31 cellular contexts compared by ENCODE assay signal in genomic region chr7:50477640-50478039, GRCh38. TPM values are rescaled to one million over a fixed set of nuclear protein-coding genes. Genes with fewer than 3 reads are reported as not detected.
DNase-seq lines count a peak whose midpoint lies in the region; ATAC-seq, FAIRE-seq and TF ChIP-seq lines count a peak whose summit lies in the region.
"Had no signal": no experiment of that assay in that cellular context is flagged by ENCODE, and none has a peak within 500 bp of the region (broad histone marks: within the 10 kb centered on the region; RNA-seq: fewer than 3 reads in every experiment).

No MANE protein-coding gene starts in this region.

- no peaks in the 10 kb centered on the region for H3K4me1 Mint-ChIP-seq in naive thymus-derived CD4-positive, alpha-beta T cell
- H3K4me1 Mint-ChIP-seq: memory B cell, T-cell had no signal

- no peak for FAIRE-seq in HepG2 (lab: Jason Lieb, UNC)

- H3K9me3 Mint-ChIP-seq in naive thymus-derived CD4-positive, alpha-beta T cell: no peaks in the 10 kb centered on the region
- H3K9me3 Mint-ChIP-seq: activated naive CD8-positive, alpha-beta T cell treated with anti-CD3 and anti-CD28 coated beads for 36 hours; effector memory CD8-positive, alpha-beta T cell; memory B cell; stimulated activated naive B cell treated with anti-CD40 and anti-IgM and Interleukin-4, amounts not matched to agents 10 μg/mL and 1 μg/mL and 100 μg/mL, for 72 hours; T-cell had no signal

- POLR2A ChIA-PET in HepG2 (lab: Yijun Ruan, JAX): no interaction called here
- POLR2A ChIA-PET in naive thymus-derived CD4-positive, alpha-beta T cell (lab: Charles Lee): no interaction called here

- 87% methylated on average over 6 of the region's 6 CpGs for WGBS in HepG2 (ENCODE audit: low lambda C conversion rate)
- 83% methylated on average over 6 of the region's 6 CpGs for WGBS in right lobe of liver (ENCODE audit: insufficient coverage, low coverage, low lambda C conversion rate, missing lambda C conversion rate)

- ATAC-seq in HepG2: peak; percentile 86
- no peak for ATAC-seq in right lobe of liver
- no peak for ATAC-seq in HG02642 (IDR thresholded peaks at IDR 0.05; ENCODE audit: poor library complexity, unreplicated experiment)
- ATAC-seq in naive thymus-derived CD4-positive, alpha-beta T cell: no peak
- ATAC-seq: effector memory CD8-positive, alpha-beta T cell; left colon; Panc1; stimulated activated naive B cell treated with anti-CD40 and anti-IgM and Interleukin-4, amounts not matched to agents 10 μg/mL and 1 μg/mL and 100 μg/mL, for 72 hours; T-cell had no signal

- no peak for TF ChIP-seq CTCF in HepG2 (CRISPR knock-in tag; IDR thresholded peaks at IDR 0.05)
- no peak for TF ChIP-seq CTCF in right lobe of liver (IDR thresholded peaks at IDR 0.05)
- no peak for TF ChIP-seq CTCF in choroid plexus epithelial cell (conservative IDR thresholded peaks at IDR 0.05; ENCODE audit: low read depth, low read length)

- no peaks in the 10 kb centered on the region for H3K36me3 Mint-ChIP-seq in naive thymus-derived CD4-positive, alpha-beta T cell
- H3K36me3 Mint-ChIP-seq: activated naive CD8-positive, alpha-beta T cell treated with anti-CD3 and anti-CD28 coated beads for 36 hours; memory B cell; stimulated activated naive B cell treated with anti-CD40 and anti-IgM and Interleukin-4, amounts not matched to agents 10 μg/mL and 1 μg/mL and 100 μg/mL, for 72 hours; T-cell had no signal

- DNase-seq in HepG2 (ENCODE audit: low spot score) (peak; percentile 51), right lobe of liver (no peak), NCI-H2081 treated with DMSO at 0.1 percent for 48 hours (lab: John Stamatoyannopoulos, UW) (peak; percentile 29), choroid plexus epithelial cell (ENCODE audit: low read depth) (peak; percentile 11), islet precursor cell (no peak)
- no peak for DNase-seq in naive thymus-derived CD4-positive, alpha-beta T cell
- no peak for DNase-seq in activated naive CD4-positive, alpha-beta T cell (lab: John Stamatoyannopoulos, UW)
- DNase-seq: activated CD4-positive, alpha-beta T cell treated with anti-CD3 and anti-CD28 coated beads, Interleukin-2, amount 50 U/mL, for 48 hours; activated CD4-positive, CD25-positive, alpha-beta regulatory T cell; activated naive CD8-positive, alpha-beta T cell treated with anti-CD3 and anti-CD28 coated beads for 36 hours; C1 segment of cervical spinal cord; Calu3; effector memory CD8-positive, alpha-beta T cell; erythroblast; foreskin melanocyte; GM23248; left colon; MM.1S; NCI-H1694; SJCRH30; stimulated activated CD4-positive, alpha-beta T cell treated with anti-CD3 and anti-CD28 coated beads, Interleukin-15, amount 100 ng/mL, for 24 hours; stimulated activated naive B cell treated with anti-CD40 and anti-IgM and Interleukin-4, amounts not matched to agents 10 μg/mL and 1 μg/mL and 100 μg/mL, for 72 hours; T-cell had no signal

- H3K9me3 ChIP-seq in HepG2 (ENCODE audit: low read length) (no peaks in the 10 kb centered on the region), right lobe of liver (no peaks in the 10 kb centered on the region)
- no peaks in the 10 kb centered on the region for H3K9me3 ChIP-seq in naive thymus-derived CD4-positive, alpha-beta T cell (ENCODE audit: control insufficient read depth in 2 of 3, low read length in 3 of 3)
- H3K9me3 ChIP-seq: ascending aorta, SJCRH30, suprapubic skin had no signal

- H4K20me1 ChIP-seq in HepG2 (ENCODE audit: insufficient read depth, low read length): no peaks in the 10 kb centered on the region

- H3K27ac Mint-ChIP-seq in naive thymus-derived CD4-positive, alpha-beta T cell: no peak overlapping the region
- H3K27ac Mint-ChIP-seq: activated naive CD8-positive, alpha-beta T cell treated with anti-CD3 and anti-CD28 coated beads for 36 hours; effector memory CD8-positive, alpha-beta T cell; memory B cell; stimulated activated naive B cell treated with anti-CD40 and anti-IgM and Interleukin-4, amounts not matched to agents 10 μg/mL and 1 μg/mL and 100 μg/mL, for 72 hours; T-cell had no signal

- H3K27me3 ChIP-seq in HepG2 (ENCODE audit: control insufficient read depth in 1 of 2, insufficient read depth in 2 of 2, low read length in 2 of 2): no peaks in the 10 kb centered on the region
- no peaks in the 10 kb centered on the region for H3K27me3 ChIP-seq in right lobe of liver
- H3K27me3 ChIP-seq in naive thymus-derived CD4-positive, alpha-beta T cell (ENCODE audit: control insufficient read depth in 2 of 2, insufficient read depth in 2 of 2, low read length in 2 of 2): no peaks in the 10 kb centered on the region
- H3K27me3 ChIP-seq: ascending aorta, cardiac muscle cell, SJCRH30, suprapubic skin had no signal

- TF ChIP-seq RAD21 in HepG2 (CRISPR knock-in tag; IDR thresholded peaks at IDR 0.05): no peak

- BruUV-seq in HepG2 (replicated peaks; lab: Mats Ljungman, UMichigan): no TSS peak

- H3K4me3 Mint-ChIP-seq in naive thymus-derived CD4-positive, alpha-beta T cell: no peak overlapping the region
- H3K4me3 Mint-ChIP-seq: activated naive CD8-positive, alpha-beta T cell treated with anti-CD3 and anti-CD28 coated beads for 36 hours; effector memory CD8-positive, alpha-beta T cell; memory B cell; stimulated activated naive B cell treated with anti-CD40 and anti-IgM and Interleukin-4, amounts not matched to agents 10 μg/mL and 1 μg/mL and 100 μg/mL, for 72 hours; T-cell had no signal

- H3K27me3 Mint-ChIP-seq in naive thymus-derived CD4-positive, alpha-beta T cell: peaks cover 0 to 14% (median 0%) of the 10 kb centered on the region in 5 donors
- H3K27me3 Mint-ChIP-seq: activated naive CD8-positive, alpha-beta T cell treated with anti-CD3 and anti-CD28 coated beads for 36 hours had no signal

- intact Hi-C loops in HepG2 (cut with micrococcal nuclease; ENCODE audit: unreplicated experiment) (no loop called here), right lobe of liver (cut with DNase I) (no loop called here)
- intact Hi-C loops in naive thymus-derived CD4-positive, alpha-beta T cell (cut with micrococcal nuclease): no loop called here

- H3K9ac ChIP-seq in HepG2 (ENCODE audit: insufficient read depth, low read depth, low read length): no peak overlapping the region
- H3K9ac ChIP-seq: GM23248, KMS-11 had no signal

- in situ Hi-C loops in HepG2 (cut with HindIII; ENCODE audit: extremely low pct_ligation_motif_present, low pct_unique_long_range_greater_than_20kb): no loop called here

- CTCF ChIA-PET in HepG2 (lab: Yijun Ruan, JAX; ENCODE audit: low intra/inter-chr PET ratio, low total read pairs): no interaction called here
- CTCF ChIA-PET in naive thymus-derived CD4-positive, alpha-beta T cell (lab: Charles Lee): interaction anchor here (0.6 to 1.2 kb wide), 2 partner anchors 9 to 332 kb away, joined by 4 read pairs; no protein-coding TSS in a partner anchor

- TF ChIP-seq POLR2A in HepG2 (IDR thresholded peaks at IDR 0.05; ENCODE audit: insufficient read depth in 1 of 2, low read depth in 2 of 2, low read length in 2 of 2): no peak
- TF ChIP-seq POLR2A in right lobe of liver (IDR thresholded peaks at IDR 0.05): no peak

- H3K4me1 ChIP-seq in HepG2 (ENCODE audit: insufficient read depth, low read length) (peaks cover 9% of the 10 kb centered on the region; the same call in 1 of the 2 replicates), right lobe of liver (peaks cover 0 to 17% (median 5%) of the 10 kb centered on the region in 4 donors)
- no peaks in the 10 kb centered on the region for H3K4me1 ChIP-seq in naive thymus-derived CD4-positive, alpha-beta T cell (ENCODE audit: control insufficient read depth in 2 of 2, insufficient read depth in 2 of 2, low read length in 2 of 2)
- H3K4me1 ChIP-seq: ascending aorta, SJCRH30 had no signal

- H3K4me2 ChIP-seq in HepG2 (ENCODE audit: low read depth, low read length): no peak overlapping the region
- H3K4me2 ChIP-seq: KMS-11 had no signal

- H3K4me3 ChIP-seq in HepG2 (replicated peaks in 1 of 3; ENCODE audit: insufficient read depth in 1 of 3, low read depth in 2 of 3, low read length in 3 of 3): no peak overlapping the region
- no peak overlapping the region for H3K4me3 ChIP-seq in right lobe of liver
- H3K4me3 ChIP-seq in choroid plexus epithelial cell (ENCODE audit: low read depth, low read length): no peak overlapping the region
- H3K4me3 ChIP-seq in naive thymus-derived CD4-positive, alpha-beta T cell (ENCODE audit: low read length): no peak overlapping the region
- H3K4me3 ChIP-seq: ascending aorta, cardiac muscle cell, coronary artery, GM23248, SJCRH30, suprapubic skin had no signal

- peaks cover 7 to 9% of the 10 kb centered on the region in 2 experiments; a peak in 3 of 5 replicates for H3K36me3 ChIP-seq in HepG2 (replicated peaks in 1 of 2; ENCODE audit: control insufficient read depth in 1 of 2, insufficient read depth in 2 of 2, low read length in 2 of 2)
- H3K36me3 ChIP-seq in right lobe of liver: no peaks in the 10 kb centered on the region
- no peaks in the 10 kb centered on the region for H3K36me3 ChIP-seq in naive thymus-derived CD4-positive, alpha-beta T cell (ENCODE audit: control insufficient read depth in 2 of 3, insufficient read depth in 3 of 3, low read length in 3 of 3)
- H3K36me3 ChIP-seq: ascending aorta, cardiac muscle cell, SJCRH30, suprapubic skin had no signal

- no peaks in the 10 kb centered on the region for H3K79me2 ChIP-seq in HepG2 (ENCODE audit: insufficient read depth, low read length)

- H3K27ac ChIP-seq in HepG2 (ENCODE audit: extremely low read length, insufficient read depth, low read length) (no peak overlapping the region), right lobe of liver (no peak overlapping the region)
- no peak overlapping the region for H3K27ac ChIP-seq in naive thymus-derived CD4-positive, alpha-beta T cell (ENCODE audit: low read depth, low read length)
- H3K27ac ChIP-seq: ascending aorta, cardiac muscle cell, coronary artery, GM23248, KMS-11, SJCRH30, suprapubic skin had no signal

- TF ChIP-seq EP300 in HepG2 (IDR thresholded peaks at IDR 0.05; ENCODE audit: low read depth in 2 of 2, low read length in 2 of 2) (no peak), HepG2 (CRISPR knock-in tag; IDR thresholded peaks at IDR 0.05; ENCODE audit: borderline replicate concordance) (no peak)

- no peak overlapping the region for H2AFZ ChIP-seq in HepG2 (ENCODE audit: low read length)
- H2AFZ ChIP-seq: GM23248 had no signal

RNA-seq across cellular contexts. Expression of gene FIGNL1, which starts 27.5 kb away (rescaled TPM):
- 20.9 and 28.0 TPM in 2 replicates for total RNA-seq in HepG2 (2016; rRNA removed; fragmentation: Illumina TruSeq; extraction: Trizol)
- 2.0 and 2.4 TPM in 2 replicates for total RNA-seq in HepG2 (2016; cell fraction: cytosol; rRNA removed; fragmentation: Illumina TruSeq; extraction: Trizol; ENCODE audit: low read depth)
- 17.5 and 28.7 TPM in 2 replicates for total RNA-seq in HepG2 (2016; cell fraction: insoluble cytoplasmic fraction; rRNA removed; fragmentation: Illumina TruSeq; extraction: Trizol)
- total RNA-seq in HepG2 (2016; cell fraction: membrane; rRNA removed; fragmentation: Illumina TruSeq; extraction: Trizol): 5.7 and 6.4 TPM in 2 replicates
- total RNA-seq in HepG2 (2016; cell fraction: nucleus; rRNA removed; fragmentation: Illumina TruSeq; extraction: Trizol): 15.1 and 16.9 TPM in 2 replicates
- 4.0 and 6.3 TPM in 2 replicates for polyA plus RNA-seq in HepG2 (2011; rRNA removed)
- 1.3 and 1.5 TPM in 2 replicates for polyA plus RNA-seq in HepG2 (2011; cell fraction: cytosol; rRNA removed)
- polyA plus RNA-seq in HepG2 (2011; cell fraction: nucleus; rRNA removed): 2.8 and 3.7 TPM in 2 replicates
- polyA plus RNA-seq in HepG2 (2012): 3.2 and 5.2 TPM in 2 replicates
- polyA plus RNA-seq in HepG2 (2016; cell fraction: cytosol; fragmentation: Illumina TruSeq; extraction: Trizol; ENCODE audit: low read depth): 0.41 and 0.53 TPM in 2 replicates
- polyA plus RNA-seq in HepG2 (2016; cell fraction: insoluble cytoplasmic fraction; fragmentation: Illumina TruSeq; extraction: Trizol; ENCODE audit: low read depth): 17.2 and 19.0 TPM in 2 replicates
- polyA plus RNA-seq in HepG2 (2016; cell fraction: membrane; fragmentation: Illumina TruSeq; extraction: Trizol; ENCODE audit: low read depth): 1.4 and 1.5 TPM in 2 replicates
- 15.8 and 16.9 TPM in 2 replicates for polyA plus RNA-seq in HepG2 (2016; cell fraction: nucleus; fragmentation: Illumina TruSeq; extraction: Trizol; ENCODE audit: insufficient read depth, low read depth)
- 8.0 and 34.7 TPM in 2 replicates for polyA minus RNA-seq in HepG2 (2011; rRNA and poly(A)+ RNA removed; ENCODE audit: low replicate concordance)
- polyA minus RNA-seq in HepG2 (2011; cell fraction: cytosol; rRNA and poly(A)+ RNA removed): 2.7 and 7.0 TPM in 2 replicates
- polyA minus RNA-seq in HepG2 (2011; cell fraction: nucleus; rRNA and poly(A)+ RNA removed): 13.6 and 16.1 TPM in 2 replicates
- total RNA-seq in right lobe of liver: 10 to 100 TPM in 1 of 6 experiments, 1 to 10 TPM in 5; 2.0 to 12.2 (median 4.4) TPM
- 10 to 100 TPM in 3 of 5 experiments, 1 to 10 TPM in 2; 7.7 to 30.2 (median 14.3) TPM for total RNA-seq in naive thymus-derived CD4-positive, alpha-beta T cell
- 10 to 100 TPM in 1 of 2 donors, 1 to 10 TPM in 1; 9.1 to 10.3 TPM for polyA plus RNA-seq in naive thymus-derived CD4-positive, alpha-beta T cell

Comparison
In these comparisons a context has a peak if more than half of its experiments do, and no peak if none do; other contexts are left out.
1. DNase-seq: peak in HepG2 (single experiment), NCI-H2081 treated with DMSO at 0.1 percent for 48 hours (single experiment) and choroid plexus epithelial cell (single experiment); none in right lobe of liver (0 of 3), islet precursor cell (single experiment), naive thymus-derived CD4-positive, alpha-beta T cell (0 of 9) and activated naive CD4-positive, alpha-beta T cell (0 of 4).